19 cellular contexts compared by ENCODE assay signal in genomic region chr1:98276514-98276913, GRCh38.
DNase-seq lines count a peak whose midpoint lies in the region; ATAC-seq and TF ChIP-seq lines count a peak whose summit lies in the region.
"Had no signal": no experiment of that assay in that cellular context is flagged by ENCODE, and none has a peak within 500 bp of the region (broad histone marks: within the 10 kb centered on the region; RNA-seq: fewer than 3 reads in every experiment).

No MANE protein-coding gene starts in this region.

- no peaks in the 10 kb centered on the region for H3K36me3 ChIP-seq in GM23338 (ENCODE audit: insufficient read depth)
- H3K36me3 ChIP-seq in WERI-Rb-1: no peaks in the 10 kb centered on the region
- no peaks in the 10 kb centered on the region for H3K36me3 ChIP-seq in hepatocyte (replicated peaks; ENCODE audit: insufficient read depth, low read depth)
- no peaks in the 10 kb centered on the region for H3K36me3 ChIP-seq in neural progenitor cell

- H3F3A ChIP-seq in GM23338 (replicated peaks; ENCODE audit: low read depth) (no peaks in the 10 kb centered on the region), neural progenitor cell (ENCODE audit: low read depth) (peaks cover 9% of the 10 kb centered on the region)

- POLR2A ChIA-PET in activated CD4-positive, alpha-beta memory T cell treated with anti-CD3 and anti-CD28 coated beads for 36 hours (lab: Charles Lee): no interaction called here

- H3K4me1 ChIP-seq in GM23338 (ENCODE audit: insufficient read depth): peaks cover 22% of the 10 kb centered on the region
- peaks cover 6% of the 10 kb centered on the region for H3K4me1 ChIP-seq in hepatocyte (ENCODE audit: insufficient read depth)
- H3K4me1 ChIP-seq in neural progenitor cell: peaks cover 44% of the 10 kb centered on the region

- peak; percentile 65 for ATAC-seq in GM23338
- ATAC-seq in GM21737 (IDR thresholded peaks at IDR 0.05; ENCODE audit: unreplicated experiment): no peak
- ATAC-seq: HepG2 had no signal

- H3K27me3 ChIP-seq in GM23338 (ENCODE audit: insufficient read depth) (no peaks in the 10 kb centered on the region), WERI-Rb-1 (ENCODE audit: insufficient read depth, low read depth, severe bottlenecking) (no peaks in the 10 kb centered on the region), hepatocyte (no peaks in the 10 kb centered on the region), neural progenitor cell (no peaks in the 10 kb centered on the region)

- H3K9me3 ChIP-seq in WERI-Rb-1 (ENCODE audit: severe bottlenecking) (peaks cover 7% of the 10 kb centered on the region), hepatocyte (ENCODE audit: low read depth) (no peaks in the 10 kb centered on the region), neural progenitor cell (ENCODE audit: low read depth) (no peaks in the 10 kb centered on the region)

- H3K36me3 Mint-ChIP-seq in GM23338 (ENCODE audit: low read depth) (no peaks in the 10 kb centered on the region), neural progenitor cell (no peaks in the 10 kb centered on the region)
- H3K36me3 Mint-ChIP-seq in activated CD4-positive, alpha-beta memory T cell treated with anti-CD3 and anti-CD28 coated beads for 36 hours: no peaks in the 10 kb centered on the region

- H3K9me2 ChIP-seq in GM23338 (ENCODE audit: insufficient read depth) (no peaks in the 10 kb centered on the region), hepatocyte (replicated peaks; ENCODE audit: insufficient read depth) (no peaks in the 10 kb centered on the region)

- no peak overlapping the region for H2AFZ ChIP-seq in GM23338
- H2AFZ ChIP-seq in hepatocyte: no peak overlapping the region
- H2AFZ ChIP-seq in neural progenitor cell (replicated peaks): no peak overlapping the region

- no peaks in the 10 kb centered on the region for H4K20me1 ChIP-seq in GM23338 (replicated peaks; ENCODE audit: insufficient read depth)
- H4K20me1 ChIP-seq in hepatocyte (ENCODE audit: insufficient read depth, poor library complexity, severe bottlenecking): no peaks in the 10 kb centered on the region
- H4K20me1 ChIP-seq in neural progenitor cell (ENCODE audit: low read depth): no peaks in the 10 kb centered on the region

- no peak overlapping the region for H3K9ac ChIP-seq in neural progenitor cell

- H3K79me2 ChIP-seq in GM23338 (replicated peaks; ENCODE audit: insufficient read depth) (no peaks in the 10 kb centered on the region), hepatocyte (no peaks in the 10 kb centered on the region), neural progenitor cell (ENCODE audit: low read depth) (no peaks in the 10 kb centered on the region)

- H3K4me1 Mint-ChIP-seq in GM23338 (peaks cover 34% of the 10 kb centered on the region), neural progenitor cell (peaks cover 31% of the 10 kb centered on the region)
- H3K4me1 Mint-ChIP-seq in activated CD4-positive, alpha-beta memory T cell treated with anti-CD3 and anti-CD28 coated beads for 36 hours (ENCODE audit: low read depth): no peaks in the 10 kb centered on the region

- CTCF ChIA-PET in activated CD4-positive, alpha-beta memory T cell treated with anti-CD3 and anti-CD28 coated beads for 36 hours (lab: Charles Lee): no interaction called here

- WGBS in hepatocyte (ENCODE audit: low lambda C conversion rate, missing lambda C conversion rate): 90% methylated on average over 2 of the region's 2 CpGs

- H3K27ac ChIP-seq in GM23338 (ENCODE audit: low read depth) (no peak overlapping the region), WERI-Rb-1 (no peak overlapping the region; the same call in 1 of the 2 replicates), hepatocyte (peak overlapping the region; percentile 9), neural progenitor cell (peak overlapping the region; percentile 68)

- H3K4me3 ChIP-seq in GM23338: no peak overlapping the region
- H3K4me3 ChIP-seq in WERI-Rb-1 (ENCODE audit: low read depth, low read length): no peak overlapping the region
- no peak overlapping the region for H3K4me3 ChIP-seq in hepatocyte
- no peak overlapping the region for H3K4me3 ChIP-seq in neural progenitor cell

- H3K9me3 Mint-ChIP-seq in GM23338: peaks cover 7% of the 10 kb centered on the region
- H3K9me3 Mint-ChIP-seq in neural progenitor cell: no peaks in the 10 kb centered on the region
- no peaks in the 10 kb centered on the region for H3K9me3 Mint-ChIP-seq in activated CD4-positive, alpha-beta memory T cell treated with anti-CD3 and anti-CD28 coated beads for 36 hours
- H3K9me3 Mint-ChIP-seq: CD4-positive, alpha-beta T cell had no signal

- H3K27me3 Mint-ChIP-seq in GM23338 (ENCODE audit: insufficient read depth, low read depth, poor library complexity): peaks cover 3% of the 10 kb centered on the region
- H3K27me3 Mint-ChIP-seq in neural progenitor cell (ENCODE audit: insufficient read depth, low read depth): no peaks in the 10 kb centered on the region
- no peaks in the 10 kb centered on the region for H3K27me3 Mint-ChIP-seq in activated CD4-positive, alpha-beta memory T cell treated with anti-CD3 and anti-CD28 coated beads for 36 hours
- H3K27me3 Mint-ChIP-seq: CD4-positive, alpha-beta T cell had no signal

- H3K4me2 ChIP-seq in GM23338: peak overlapping the region; percentile 19; the same call in 1 of the 2 replicates
- H3K4me2 ChIP-seq in hepatocyte: no peak overlapping the region
- H3K4me2 ChIP-seq in neural progenitor cell: no peak overlapping the region

- DNase-seq in GM23338 (ENCODE audit: low spot score) (peak; percentile 13), WERI-Rb-1 (peak; percentile 23), hepatocyte (ENCODE audit: low spot score) (no peak), neural progenitor cell (ENCODE audit: low spot score) (no peak), iPS-NIHi7 (ENCODE audit: extremely low spot score) (no peak)
- no peak for DNase-seq in activated CD4-positive, alpha-beta memory T cell treated with anti-CD3 and anti-CD28 coated beads for 36 hours
- DNase-seq: CD4-positive, alpha-beta T cell; COR-L47; GDM1; H7; KBM-7; MM.1S; NCI-H1048; NCI-H1417 treated with DMSO at 0.1 percent for 48 hours; NCI-H187; NCI-H446 treated with DMSO at 0.1 percent for 48 hours; NCI-H69 had no signal

- TF ChIP-seq CTCF in GM23338 (conservative IDR thresholded peaks at IDR 0.05; ENCODE audit: low read depth in 2 of 2) (no peak), WERI-Rb-1 (IDR thresholded peaks at IDR 0.05; ENCODE audit: low read depth, low read length) (no peak), hepatocyte (IDR thresholded peaks at IDR 0.05; ENCODE audit: poor library complexity) (no peak), neural progenitor cell (IDR thresholded peaks at IDR 0.05) (no peak)

- H3K27ac Mint-ChIP-seq in GM23338 (peak overlapping the region; percentile 65; the same call in 1 of the 2 replicates), neural progenitor cell (no peak overlapping the region)
- H3K27ac Mint-ChIP-seq in activated CD4-positive, alpha-beta memory T cell treated with anti-CD3 and anti-CD28 coated beads for 36 hours: no peak overlapping the region
- H3K27ac Mint-ChIP-seq: CD4-positive, alpha-beta T cell had no signal

- intact Hi-C loops in activated CD4-positive, alpha-beta memory T cell treated with anti-CD3 and anti-CD28 coated beads for 36 hours (cut with micrococcal nuclease): no loop called here

- H3K4me3 Mint-ChIP-seq in GM23338 (no peak overlapping the region), neural progenitor cell (no peak overlapping the region)
- no peak overlapping the region for H3K4me3 Mint-ChIP-seq in activated CD4-positive, alpha-beta memory T cell treated with anti-CD3 and anti-CD28 coated beads for 36 hours
- H3K4me3 Mint-ChIP-seq: CD4-positive, alpha-beta T cell had no signal

TF ChIP-seq in GM23338, 12 proteins besides CTCF, POLR2A, EP300 and RAD21:
- TF ChIP-seq ZNF114 (CRISPR knock-in tag; IDR thresholded peaks at IDR 0.05) (no peak), NANOG (IDR thresholded peaks at IDR 0.05; ENCODE audit: borderline replicate concordance) (no peak), JUNB (IDR thresholded peaks at IDR 0.05; ENCODE audit: unreplicated experiment) (no peak)
TF ChIP-seq in GM23338: peak in this region for 0.

Comparison
In these comparisons a context has a peak if more than half of its experiments do, and no peak if none do; other contexts are left out.
1. DNase-seq: peak in GM23338 (single experiment) and WERI-Rb-1 (single experiment); none in hepatocyte (single experiment), neural progenitor cell (single experiment), iPS-NIHi7 (single experiment) and activated CD4-positive, alpha-beta memory T cell treated with anti-CD3 and anti-CD28 coated beads for 36 hours (single experiment).
2. H3K27ac ChIP-seq: peak in hepatocyte (single experiment) and neural progenitor cell (single experiment); none in GM23338 (single experiment) and WERI-Rb-1 (single experiment).